8 cellular contexts compared by ENCODE assay signal in the genomic region with DNA sequence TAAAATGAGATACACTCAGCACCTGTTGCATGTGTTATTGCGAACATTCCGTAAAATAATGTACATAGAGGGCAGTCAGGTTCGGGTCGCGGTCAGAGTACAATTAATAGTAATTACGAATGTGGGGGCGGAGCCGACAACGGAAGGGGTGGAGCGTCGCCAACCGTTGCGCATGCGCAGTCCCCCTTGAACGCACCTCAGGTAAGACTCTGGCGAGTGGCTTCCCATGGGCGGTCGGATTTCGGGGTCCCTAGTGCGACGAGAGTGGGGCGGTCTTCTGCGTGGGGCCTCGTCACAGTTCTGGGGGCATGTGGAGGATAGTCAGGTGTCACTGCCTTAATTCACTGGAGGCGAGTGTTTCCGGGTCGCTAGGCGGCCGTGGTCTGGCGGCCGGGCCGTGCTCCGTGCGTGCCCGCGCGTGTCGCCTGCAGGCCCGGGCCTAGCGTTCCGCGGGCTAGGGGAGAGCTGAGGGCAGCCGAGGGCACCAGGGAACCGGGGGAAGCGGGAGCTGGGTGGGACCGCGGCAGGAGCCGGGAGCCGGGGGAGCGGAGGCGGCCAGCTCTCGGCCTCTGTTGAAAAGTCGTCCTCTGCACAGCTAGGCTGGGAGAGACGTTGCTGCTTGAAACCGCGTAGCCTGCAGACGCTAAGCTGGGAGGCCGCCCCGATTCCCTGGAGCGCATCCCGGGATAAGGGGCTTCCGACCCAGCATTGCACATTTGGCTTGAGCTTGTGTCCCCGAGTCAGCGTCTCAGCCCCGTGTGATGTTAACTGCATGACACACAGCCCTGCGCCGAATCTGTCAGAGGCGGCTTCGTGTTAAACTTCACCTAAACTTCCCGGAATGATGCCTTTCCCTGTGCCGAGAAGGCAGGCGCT. TPM values are rescaled to one million over a fixed set of nuclear protein-coding genes. Genes with fewer than 3 reads are reported as not detected.
DNase-seq lines count a peak whose midpoint lies in the region; ATAC-seq and TF ChIP-seq lines count a peak whose summit lies in the region.

Gene CEBPZOS, plus strand, starts transcription at position 177 of the 876 bp plus-strand sequence. CDS start 3,209 bp downstream, outside the sequence.

- no peak for TF ChIP-seq RAD21 in Ishikawa (IDR thresholded peaks at IDR 0.05; ENCODE audit: low read depth)

- DNase-seq in DMS114 treated with DMSO at 0.1 percent for 48 hours (lab: John Stamatoyannopoulos, UW; ENCODE audit: unreplicated experiment) (peak; percentile 66), OCI-M2 (lab: John Stamatoyannopoulos, UW; ENCODE audit: unreplicated experiment) (peak; percentile 61), activated T-cell treated with anti-CD3 and anti-CD28 coated beads for 4 hours (peak; percentile 89), epithelial cell of proximal tubule (ENCODE audit: low read depth) (peak; percentile 22)
- peak; percentile 85 to 96 for DNase-seq in stimulated activated effector memory CD8-positive, alpha-beta T cell treated with anti-CD3 and anti-CD28 coated beads, Interleukin-12 subunit alpha, Interleukin-12 subunit beta, amount 100 ng/mL, for 72 hours (ENCODE audit: low spot score in 2 of 2)

- no peaks in the 10 kb centered on the region for H3K36me3 ChIP-seq in mucosa of stomach (ENCODE audit: control insufficient read depth, insufficient read depth, low read length)

- H3K9ac ChIP-seq in mucosa of stomach (ENCODE audit: low read length), result peak within 1 kb of the TSS; percentile 80

- peak within 1 kb of the TSS; percentile 96 for H3K4me3 Mint-ChIP-seq in stimulated activated effector memory CD8-positive, alpha-beta T cell treated with anti-CD3 and anti-CD28 coated beads, Interleukin-12 subunit alpha, Interleukin-12 subunit beta, amount 100 ng/mL, for 72 hours

- peak within 1 kb of the TSS; percentile 99 for H3K27ac Mint-ChIP-seq in stimulated activated effector memory CD8-positive, alpha-beta T cell treated with anti-CD3 and anti-CD28 coated beads, Interleukin-12 subunit alpha, Interleukin-12 subunit beta, amount 100 ng/mL, for 72 hours

- no peak for TF ChIP-seq EP300 in Ishikawa (IDR thresholded peaks at IDR 0.05; ENCODE audit: borderline replicate concordance)

- peaks cover 10% of the 10 kb centered on the region for H3K4me1 ChIP-seq in mucosa of stomach (ENCODE audit: control insufficient read depth, insufficient read depth, low read length)

- ATAC-seq in GM21529 (IDR thresholded peaks at IDR 0.05; ENCODE audit: unreplicated experiment), result peak; percentile 72
- ATAC-seq in stimulated activated effector memory CD8-positive, alpha-beta T cell treated with anti-CD3 and anti-CD28 coated beads, Interleukin-12 subunit alpha, Interleukin-12 subunit beta, amount 100 ng/mL, for 72 hours, result peak; percentile 84

- H3K36me3 Mint-ChIP-seq in stimulated activated effector memory CD8-positive, alpha-beta T cell treated with anti-CD3 and anti-CD28 coated beads, Interleukin-12 subunit alpha, Interleukin-12 subunit beta, amount 100 ng/mL, for 72 hours, result peaks cover 39% of the 10 kb centered on the region

- H3K9me3 Mint-ChIP-seq in stimulated activated effector memory CD8-positive, alpha-beta T cell treated with anti-CD3 and anti-CD28 coated beads, Interleukin-12 subunit alpha, Interleukin-12 subunit beta, amount 100 ng/mL, for 72 hours, result no peaks in the 10 kb centered on the region

- H3K4me3 ChIP-seq in epithelial cell of proximal tubule (ENCODE audit: low read depth, low read length) (peak within 1 kb of the TSS; percentile 84), mucosa of stomach (ENCODE audit: low read length) (peak within 1 kb of the TSS; percentile 98)

- TF ChIP-seq CTCF in epithelial cell of proximal tubule (conservative IDR thresholded peaks at IDR 0.05; ENCODE audit: low read depth, low read length), result no peak

- no peaks in the 10 kb centered on the region for H3K9me3 ChIP-seq in mucosa of stomach (ENCODE audit: control insufficient read depth, low read length)

- H3K4me1 Mint-ChIP-seq in stimulated activated effector memory CD8-positive, alpha-beta T cell treated with anti-CD3 and anti-CD28 coated beads, Interleukin-12 subunit alpha, Interleukin-12 subunit beta, amount 100 ng/mL, for 72 hours, result peaks cover 24% of the 10 kb centered on the region

- H3K27me3 ChIP-seq in mucosa of stomach (ENCODE audit: control insufficient read depth, insufficient read depth, low read length), result no peaks in the 10 kb centered on the region

TF ChIP-seq in Ishikawa, 13 proteins besides CTCF, POLR2A, EP300 and RAD21:
- TF ChIP-seq YY1 (IDR thresholded peaks at IDR 0.05; ENCODE audit: low read depth), result no peak
- TF ChIP-seq MAX (IDR thresholded peaks at IDR 0.05), result peak; percentile 86
- 0 out of 2 replicates have a peak, but pooled peaks have one; percentile 27 for TF ChIP-seq EGR1 (IDR thresholded peaks at IDR 0.05)
- TF ChIP-seq TAF1 (IDR thresholded peaks at IDR 0.05; ENCODE audit: low read depth), result peak; percentile 84
- TF ChIP-seq, protein P1, sequence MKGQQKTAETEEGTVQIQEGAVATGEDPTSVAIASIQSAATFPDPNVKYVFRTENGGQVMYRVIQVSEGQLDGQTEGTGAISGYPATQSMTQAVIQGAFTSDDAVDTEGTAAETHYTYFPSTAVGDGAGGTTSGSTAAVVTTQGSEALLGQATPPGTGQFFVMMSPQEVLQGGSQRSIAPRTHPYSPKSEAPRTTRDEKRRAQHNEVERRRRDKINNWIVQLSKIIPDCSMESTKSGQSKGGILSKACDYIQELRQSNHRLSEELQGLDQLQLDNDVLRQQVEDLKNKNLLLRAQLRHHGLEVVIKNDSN (IDR thresholded peaks at IDR 0.05), result 0 out of 2 replicates have a peak, but pooled peaks have one; percentile 8

RNA-seq across cellular contexts. Expression of gene CEBPZOS, which starts in this region (rescaled TPM):
- total RNA-seq in epithelial cell of proximal tubule, result 17.6 and 24.6 TPM in 2 replicates

Comparison
In these comparisons a context has a peak if more than half of its experiments do, and no peak if none do; other contexts are left out.
1. Peak in every context shown above with its lines: DNase-seq, ATAC-seq and H3K4me3 ChIP-seq.
2. DNase-seq: peak in every context shown above with its lines; median percentile 90 in stimulated activated effector memory CD8-positive, alpha-beta T cell treated with anti-CD3 and anti-CD28 coated beads, Interleukin-12 subunit alpha, Interleukin-12 subunit beta, amount 100 ng/mL, for 72 hours; 89 in activated T-cell treated with anti-CD3 and anti-CD28 coated beads for 4 hours; 66 in DMS114 treated with DMSO at 0.1 percent for 48 hours; 61 in OCI-M2; 22 in epithelial cell of proximal tubule.